In genomic region chr15:71115567-71116351, GRCh38 we compare ENCODE assay signal across 8 cellular contexts. TPM values are rescaled to one million over a fixed set of nuclear protein-coding genes. Genes with fewer than 3 reads are reported as not detected.
DNase-seq lines count a peak whose midpoint lies in the region; ATAC-seq and TF ChIP-seq lines count a peak whose summit lies in the region.

No MANE protein-coding gene starts in this region.

- CTCF ChIA-PET in AG04450 (lab: Charles Lee): interaction anchor here (0.7 to 2.0 kb wide), 8 partner anchors 9 to 735 kb away, joined by 3 to 7 read pairs (median 3); no protein-coding TSS in a partner anchor

- peaks cover 42% of the 10 kb centered on the region for H3K27me3 Mint-ChIP-seq in T-helper 2 cell treated with Interferon-gamma antibody and Interleukin-4, amounts not matched to agents 5 μg/mL and 100 μg/mL, for 36 hours (ENCODE audit: low read depth)
- H3K27me3 Mint-ChIP-seq in natural killer cell treated with Interleukin-12 subunit alpha and Interleukin-12 subunit beta and Interleukin-15 and Interleukin-18, amount 100 ng/mL, for 72 hours: peaks cover 34 to 36% of the 10 kb centered on the region in 2 donors

- no peaks in the 10 kb centered on the region for H3K36me3 Mint-ChIP-seq in T-helper 2 cell treated with Interferon-gamma antibody and Interleukin-4, amounts not matched to agents 5 μg/mL and 100 μg/mL, for 36 hours (ENCODE audit: low read depth)
- H3K36me3 Mint-ChIP-seq in natural killer cell treated with Interleukin-12 subunit alpha and Interleukin-12 subunit beta and Interleukin-15 and Interleukin-18, amount 100 ng/mL, for 72 hours: no peaks in the 10 kb centered on the region

- peak overlapping the region; percentile 60 for H3K4me3 Mint-ChIP-seq in T-helper 2 cell treated with Interferon-gamma antibody and Interleukin-4, amounts not matched to agents 5 μg/mL and 100 μg/mL, for 36 hours
- peak overlapping the region; percentile 63 for H3K4me3 Mint-ChIP-seq in natural killer cell treated with Interleukin-12 subunit alpha and Interleukin-12 subunit beta and Interleukin-15 and Interleukin-18, amount 100 ng/mL, for 72 hours

- 14% methylated on average over 4 of the region's 93 CpGs for WGBS in esophagus muscularis mucosa

- H3K4me3 ChIP-seq in AG04450 (ENCODE audit: low read depth, low read length) (peak overlapping the region; percentile 78), esophagus muscularis mucosa (peak overlapping the region; percentile 53 to 75 (median 59))

- H3K9me3 Mint-ChIP-seq in T-helper 2 cell treated with Interferon-gamma antibody and Interleukin-4, amounts not matched to agents 5 μg/mL and 100 μg/mL, for 36 hours: no peaks in the 10 kb centered on the region
- H3K9me3 Mint-ChIP-seq in natural killer cell treated with Interleukin-12 subunit alpha and Interleukin-12 subunit beta and Interleukin-15 and Interleukin-18, amount 100 ng/mL, for 72 hours: no peaks in the 10 kb centered on the region

- TF ChIP-seq CTCF in AG04450 (IDR thresholded peaks at IDR 0.05; ENCODE audit: low read depth, low read length) (no peak), esophagus muscularis mucosa (IDR thresholded peaks at IDR 0.05) (no peak)

- H3K27me3 ChIP-seq in AG04450 (ENCODE audit: control insufficient read depth, insufficient read depth, low read length): no peaks in the 10 kb centered on the region
- peaks cover 0 to 3% (median 0%) of the 10 kb centered on the region in 4 donors for H3K27me3 ChIP-seq in esophagus muscularis mucosa

- POLR2A ChIA-PET in AG04450 (lab: Yijun Ruan, JAX): interaction anchor here (0.6 to 1.4 kb wide), 3 partner anchors 12 to 332 kb away, joined by 3 read pairs; no protein-coding TSS in a partner anchor

- no peaks in the 10 kb centered on the region for H3K36me3 ChIP-seq in esophagus muscularis mucosa

- peaks cover 6% of the 10 kb centered on the region; the same call in 1 of the 2 replicates for H3K9me3 ChIP-seq in AG04450 (ENCODE audit: control insufficient read depth, insufficient read depth, low read length)
- no peaks in the 10 kb centered on the region for H3K9me3 ChIP-seq in esophagus muscularis mucosa

- intact Hi-C loops in esophagus muscularis mucosa (cut with DNase I): loop anchor here (2.0 to 10.0 kb wide), 2 partner anchors 269 to 323 kb away; no protein-coding TSS in a partner anchor

- TF ChIP-seq POLR2A in esophagus muscularis mucosa (IDR thresholded peaks at IDR 0.05; ENCODE audit: low read depth): no peak

- H3K4me1 ChIP-seq in esophagus muscularis mucosa: peaks cover 8 to 12% (median 9%) of the 10 kb centered on the region in 4 donors

- peak overlapping the region; percentile 57 for H3K27ac ChIP-seq in AG04450 (ENCODE audit: low read depth, low read length)
- peak overlapping the region in 3 of 4 donors; percentile 38 to 60 (median 44) for H3K27ac ChIP-seq in esophagus muscularis mucosa (replicated peaks in 1 of 4)

- H3K27ac Mint-ChIP-seq in T-helper 2 cell treated with Interferon-gamma antibody and Interleukin-4, amounts not matched to agents 5 μg/mL and 100 μg/mL, for 36 hours: no peak overlapping the region
- H3K27ac Mint-ChIP-seq in natural killer cell treated with Interleukin-12 subunit alpha and Interleukin-12 subunit beta and Interleukin-15 and Interleukin-18, amount 100 ng/mL, for 72 hours: no peak overlapping the region

- peaks cover 6% of the 10 kb centered on the region for H3K4me1 Mint-ChIP-seq in T-helper 2 cell treated with Interferon-gamma antibody and Interleukin-4, amounts not matched to agents 5 μg/mL and 100 μg/mL, for 36 hours (ENCODE audit: low read depth)
- peaks cover 5 to 6% of the 10 kb centered on the region in 2 donors for H3K4me1 Mint-ChIP-seq in natural killer cell treated with Interleukin-12 subunit alpha and Interleukin-12 subunit beta and Interleukin-15 and Interleukin-18, amount 100 ng/mL, for 72 hours (ENCODE audit: low read depth in 2 of 2)

- ATAC-seq in GM18519 (IDR thresholded peaks at IDR 0.05; ENCODE audit: low FRiP score, unreplicated experiment) (peak; percentile 42), HG03159 (IDR thresholded peaks at IDR 0.05; ENCODE audit: unreplicated experiment) (peak; percentile 40)
- peak; percentile 64 to 72 for ATAC-seq in natural killer cell treated with Interleukin-12 subunit alpha and Interleukin-12 subunit beta and Interleukin-15 and Interleukin-18, amount 100 ng/mL, for 72 hours

- DNase-seq in AG04450 (ENCODE audit: low read depth, low spot score): no peak
- no peak for DNase-seq in T-helper 2 cell treated with Interferon-gamma antibody and Interleukin-4, amounts not matched to agents 5 μg/mL and 100 μg/mL, for 36 hours (ENCODE audit: low spot score)
- DNase-seq in esophagus muscularis mucosa (ENCODE audit: extremely low spot score): no peak
- DNase-seq in natural killer cell treated with Interleukin-12 subunit alpha and Interleukin-12 subunit beta and Interleukin-15 and Interleukin-18, amount 100 ng/mL, for 72 hours (ENCODE audit: low spot score): no peak
- no peak for DNase-seq in hippocampal formation (lab: John Stamatoyannopoulos, UW)
- no peak for DNase-seq in NCI-H345 (lab: John Stamatoyannopoulos, UW)

- no peak for TF ChIP-seq EP300 in esophagus muscularis mucosa (IDR thresholded peaks at IDR 0.05)

RNA-seq across cellular contexts. Expression of gene THSD4, which starts 0.5 kb away (rescaled TPM):
- 45.8 and 57.2 TPM in 2 replicates for polyA plus RNA-seq in AG04450 (2011; rRNA removed)
- 87.6 and 111 TPM in 2 replicates for polyA minus RNA-seq in AG04450 (2011; rRNA and poly(A)+ RNA removed)
- 1 to 10 TPM; 3.2 to 6.6 (median 5.6) TPM for total RNA-seq in esophagus muscularis mucosa
- not detected for total RNA-seq in natural killer cell treated with Interleukin-12 subunit alpha and Interleukin-12 subunit beta and Interleukin-15 and Interleukin-18, amount 100 ng/mL, for 72 hours

Comparison
In these comparisons a context has a peak if more than half of its experiments do, and no peak if none do; other contexts are left out.
1. RNA of gene THSD4, which starts 0.5 kb away (total RNA-seq): 3.2 to 6.6 TPM in esophagus muscularis mucosa; not detected in natural killer cell treated with Interleukin-12 subunit alpha and Interleukin-12 subunit beta and Interleukin-15 and Interleukin-18, amount 100 ng/mL, for 72 hours; every median in the first group is over 4 times any median in the second.
2. Peak in every context shown above with its lines, with median percentiles within 50 percentile points of each other: ATAC-seq.